24 cellular contexts compared by ENCODE assay signal in genomic region chr14:50359631-50360030, GRCh38.
"Had no signal": no experiment of that assay in that cellular context is flagged by ENCODE, and none has a peak within 500 bp of the region (broad histone marks: within the 10 kb centered on the region; RNA-seq: fewer than 3 reads in every experiment).

No MANE protein-coding gene starts in this region.

- H2AFZ ChIP-seq: hepatocyte, parathyroid adenoma had no signal

- H3K9me3 Mint-ChIP-seq: dendritic cell treated with granulocyte-macrophage colony-stimulating factor and Interleukin-4, amounts not matched to agents 40 ng/mL and 50 ng/mL, for 4 days; stimulated activated effector memory CD8-positive, alpha-beta T cell treated with anti-CD3 and anti-CD28 coated beads, Interleukin-12 subunit alpha, Interleukin-12 subunit beta, amount 100 ng/mL, for 72 hours had no signal

- DNase-seq: colonic mucosa; effector CD8-positive, alpha-beta T cell; foreskin keratinocyte; heart left ventricle; kidney; left lung; mesendoderm; midbrain; naive thymus-derived CD4-positive, alpha-beta T cell; stimulated activated CD4-positive, alpha-beta T cell treated with anti-CD3 and anti-CD28 coated beads, Interleukin-2, amount 100 ng/mL, for 24 hours; stimulated activated CD4-positive, alpha-beta T cell treated with anti-CD3 and anti-CD28 coated beads, Interleukin-4, amount 100 ng/mL, for 24 hours; stimulated activated naive CD4-positive, alpha-beta T cell treated with Interleukin-2 at 50 U/mL for 16 hours; stomach; thyroid gland; trophoblast cell had no signal

- H3K4me2 ChIP-seq: hepatocyte had no signal

- H3K4me3 Mint-ChIP-seq: dendritic cell treated with granulocyte-macrophage colony-stimulating factor and Interleukin-4, amounts not matched to agents 40 ng/mL and 50 ng/mL, for 4 days; stimulated activated effector memory CD8-positive, alpha-beta T cell treated with anti-CD3 and anti-CD28 coated beads, Interleukin-12 subunit alpha, Interleukin-12 subunit beta, amount 100 ng/mL, for 72 hours had no signal

- ATAC-seq: foreskin keratinocyte; gastroesophageal sphincter; heart left ventricle; left lung; naive thymus-derived CD4-positive, alpha-beta T cell; sciatic nerve; stimulated activated effector memory CD8-positive, alpha-beta T cell treated with anti-CD3 and anti-CD28 coated beads, Interleukin-12 subunit alpha, Interleukin-12 subunit beta, amount 100 ng/mL, for 72 hours had no signal

- H3K4me3 ChIP-seq: colonic mucosa, esophagus muscularis mucosa, gastroesophageal sphincter, heart left ventricle, hepatocyte, left lung, stomach, thyroid gland had no signal

- H3K9me3 ChIP-seq: colonic mucosa, esophagus muscularis mucosa, gastroesophageal sphincter, heart left ventricle, left lung, neutrophil, stomach, thyroid gland had no signal

- H3K36me3 ChIP-seq: colonic mucosa, thyroid gland had no signal

- H3K4me1 ChIP-seq: colonic mucosa, parathyroid adenoma had no signal

- H3K27ac Mint-ChIP-seq: dendritic cell treated with granulocyte-macrophage colony-stimulating factor and Interleukin-4, amounts not matched to agents 40 ng/mL and 50 ng/mL, for 4 days; stimulated activated effector memory CD8-positive, alpha-beta T cell treated with anti-CD3 and anti-CD28 coated beads, Interleukin-12 subunit alpha, Interleukin-12 subunit beta, amount 100 ng/mL, for 72 hours had no signal

- FAIRE-seq: endothelial cell of umbilical vein, kidney had no signal

- H3K9ac ChIP-seq: parathyroid adenoma had no signal

- H3K79me2 ChIP-seq: hepatocyte, parathyroid adenoma had no signal

- H3K27ac ChIP-seq: colonic mucosa, esophagus muscularis mucosa, foreskin keratinocyte, gastroesophageal sphincter, heart left ventricle, hepatocyte, left lung, neutrophil, parathyroid adenoma, thyroid gland had no signal

- H3K27me3 ChIP-seq: colonic mucosa, esophagus muscularis mucosa, foreskin keratinocyte, gastroesophageal sphincter, heart left ventricle, hepatocyte, left lung, neutrophil, stomach, thyroid gland had no signal

- H3K27me3 Mint-ChIP-seq: naive thymus-derived CD4-positive, alpha-beta T cell had no signal
